ENCODE assay signal across 8 cellular contexts in genomic region chr3:109081746-109082510, GRCh38.
DNase-seq lines count a peak whose midpoint lies in the region; ATAC-seq and TF ChIP-seq lines count a peak whose summit lies in the region.

No MANE protein-coding gene starts in this region.

- H3K4me3 ChIP-seq in fibroblast of mammary gland (ENCODE audit: control insufficient read depth, low read depth, low read length), result no peak overlapping the region

- peak; percentile 79 for TF ChIP-seq CTCF in fibroblast of mammary gland (conservative IDR thresholded peaks at IDR 0.05; ENCODE audit: control insufficient read depth, insufficient read depth, low read depth, low read length)

- ATAC-seq in GM21381 (IDR thresholded peaks at IDR 0.05; ENCODE audit: unreplicated experiment), result peak; percentile 98
- peak; percentile 96 for ATAC-seq in HG03520 (IDR thresholded peaks at IDR 0.05; ENCODE audit: unreplicated experiment)

- DNase-seq in stimulated activated CD4-positive, alpha-beta T cell treated with anti-CD3 and anti-CD28 coated beads, Interleukin-12 subunit alpha, Interleukin-12 subunit beta, amount 100 ng/mL, for 48 hours (ENCODE audit: low read depth in 2 of 3, low spot score in 1 of 3), result peak in 2 of 3 donors; percentile 4 to 14
- DNase-seq in stimulated activated CD4-positive, alpha-beta T cell treated with anti-CD3 and anti-CD28 coated beads, Interleukin-4, amount 100 ng/mL, for 4 hours, result no peak
- DNase-seq in T1000 (lab: John Stamatoyannopoulos, UW) (peak; percentile 54), fibroblast of mammary gland (ENCODE audit: low read depth) (peak; percentile 42), retina (peak; percentile 23), NCI-H774 (lab: John Stamatoyannopoulos, UW) (no peak)

Comparison
In these comparisons a context has a peak if more than half of its experiments do, and no peak if none do; other contexts are left out.
1. DNase-seq: peak in stimulated activated CD4-positive, alpha-beta T cell treated with anti-CD3 and anti-CD28 coated beads, Interleukin-12 subunit alpha, Interleukin-12 subunit beta, amount 100 ng/mL, for 48 hours (2 of 3), T1000 (single experiment), fibroblast of mammary gland (single experiment) and retina (single experiment); none in stimulated activated CD4-positive, alpha-beta T cell treated with anti-CD3 and anti-CD28 coated beads, Interleukin-4, amount 100 ng/mL, for 4 hours (0 of 2) and NCI-H774 (single experiment).